Comparison of ENCODE assay signal across 1 cellular context in genomic region chr1:234699795-234700665, GRCh38.
A peak's percentile ranks its signal among the peaks of the same experiment; 100 is the strongest.
TF ChIP-seq lines count a peak whose summit lies in the region.

No MANE protein-coding gene starts in this region.

TF ChIP-seq in HEK293, 187 proteins besides CTCF, POLR2A, EP300 and RAD21 (continued from another document and continues in another):
- no peak for TF ChIP-seq ZNF670 (tag by site-specific recombination; IDR thresholded peaks at IDR 0.05; ENCODE audit: low read depth)
- no peak for TF ChIP-seq ZNF560 (tag by site-specific recombination; IDR thresholded peaks at IDR 0.05; ENCODE audit: borderline replicate concordance)
- peak; percentile 91 for TF ChIP-seq ZNF645 (tag by site-specific recombination; IDR thresholded peaks at IDR 0.05)
- peak; percentile 98 for TF ChIP-seq ZNF561 (tag by site-specific recombination; IDR thresholded peaks at IDR 0.05; ENCODE audit: borderline replicate concordance)
- peak; percentile 76 for TF ChIP-seq YY2 (tag by site-specific recombination; IDR thresholded peaks at IDR 0.05)
- TF ChIP-seq ZBTB17 (tag by site-specific recombination; IDR thresholded peaks at IDR 0.05), result peak; percentile 92
- TF ChIP-seq KLF17 (tag by site-specific recombination; IDR thresholded peaks at IDR 0.05), result peak; percentile 99
- TF ChIP-seq ZNF266 (tag by site-specific recombination; IDR thresholded peaks at IDR 0.05; ENCODE audit: low read depth), result no peak
- TF ChIP-seq YY1 (tag by site-specific recombination; IDR thresholded peaks at IDR 0.05), result no peak
- peak; percentile 100 for TF ChIP-seq ZNF600 (tag by site-specific recombination; IDR thresholded peaks at IDR 0.05)
- TF ChIP-seq ZNF776 (tag by site-specific recombination; IDR thresholded peaks at IDR 0.05; ENCODE audit: borderline replicate concordance), result no peak
- peak; percentile 82; the same call in 1 of the 2 replicates for TF ChIP-seq SCRT1 (tag by site-specific recombination; IDR thresholded peaks at IDR 0.05; ENCODE audit: borderline replicate concordance)
- TF ChIP-seq ATF2 (tag by site-specific recombination; IDR thresholded peaks at IDR 0.05; ENCODE audit: low read depth), result peak; percentile 90
- no peak for TF ChIP-seq ZNF211 (tag by site-specific recombination; IDR thresholded peaks at IDR 0.05; ENCODE audit: low read depth)
- peak; percentile 100 for TF ChIP-seq ZNF639 (tag by site-specific recombination; IDR thresholded peaks at IDR 0.05)
- no peak for TF ChIP-seq MEIS1 (CRISPR knock-in tag; IDR thresholded peaks at IDR 0.05; ENCODE audit: borderline replicate concordance)
- TF ChIP-seq ZBTB7A (tag by site-specific recombination; IDR thresholded peaks at IDR 0.05; ENCODE audit: low read depth), result peak; percentile 18; the same call in 1 of the 2 replicates
- peak; percentile 86 for TF ChIP-seq OSR2 (tag by site-specific recombination; IDR thresholded peaks at IDR 0.05)
- peak; percentile 99 for TF ChIP-seq ZSCAN23 (tag by site-specific recombination; IDR thresholded peaks at IDR 0.05)
- TF ChIP-seq ZNF354C (tag by site-specific recombination; IDR thresholded peaks at IDR 0.05; ENCODE audit: borderline replicate concordance, low read depth), result no peak
- TF ChIP-seq ZNF473 (tag by site-specific recombination; IDR thresholded peaks at IDR 0.05), result no peak
- no peak for TF ChIP-seq ZNF621 (tag by site-specific recombination; IDR thresholded peaks at IDR 0.05)
- TF ChIP-seq ZNF174 (tag by site-specific recombination; IDR thresholded peaks at IDR 0.05), result no peak
- 0 out of 2 replicates have a peak, but pooled peaks have one; percentile 24 for TF ChIP-seq PRDM2 (tag by site-specific recombination; IDR thresholded peaks at IDR 0.05; ENCODE audit: borderline replicate concordance)
- TF ChIP-seq WT1 (tag by site-specific recombination; IDR thresholded peaks at IDR 0.05), result peak; percentile 99
- no peak for TF ChIP-seq ZNF704 (tag by site-specific recombination; IDR thresholded peaks at IDR 0.05)
- peak; percentile 99 for TF ChIP-seq ZFP37 (tag by site-specific recombination; IDR thresholded peaks at IDR 0.05)
- peak; percentile 90 for TF ChIP-seq FEZF1 (tag by site-specific recombination; IDR thresholded peaks at IDR 0.05)
- no peak for TF ChIP-seq ZNF549 (tag by site-specific recombination; IDR thresholded peaks at IDR 0.05)
- TF ChIP-seq ZNF623 (tag by site-specific recombination; IDR thresholded peaks at IDR 0.05), result peak; percentile 53
- TF ChIP-seq HIC1 (tag by site-specific recombination; IDR thresholded peaks at IDR 0.05), result no peak
- TF ChIP-seq ZNF404 (tag by site-specific recombination; IDR thresholded peaks at IDR 0.05), result 0 out of 2 replicates have a peak, but pooled peaks have one; percentile 30
- TF ChIP-seq HOXC10 (CRISPR knock-in tag; IDR thresholded peaks at IDR 0.05), result no peak
- peak; percentile 94 for TF ChIP-seq ZNF692 (tag by site-specific recombination; IDR thresholded peaks at IDR 0.05)
- no peak for TF ChIP-seq ZNF747 (tag by site-specific recombination; IDR thresholded peaks at IDR 0.05)
- TF ChIP-seq ZBTB21 (tag by site-specific recombination; IDR thresholded peaks at IDR 0.05), result peak; percentile 97
- TF ChIP-seq ZNF518A (tag by site-specific recombination; conservative IDR thresholded peaks at IDR 0.05; ENCODE audit: low read depth), result peak; percentile 77
- no peak for TF ChIP-seq ZNF133 (tag by site-specific recombination; IDR thresholded peaks at IDR 0.05)
- TF ChIP-seq ZBTB48 (tag by site-specific recombination; IDR thresholded peaks at IDR 0.05), result peak; percentile 83
- peak; percentile 92 for TF ChIP-seq ZXDB (tag by site-specific recombination; IDR thresholded peaks at IDR 0.05)
